ENCODE assay signal across 1 cellular context in the genomic region with DNA sequence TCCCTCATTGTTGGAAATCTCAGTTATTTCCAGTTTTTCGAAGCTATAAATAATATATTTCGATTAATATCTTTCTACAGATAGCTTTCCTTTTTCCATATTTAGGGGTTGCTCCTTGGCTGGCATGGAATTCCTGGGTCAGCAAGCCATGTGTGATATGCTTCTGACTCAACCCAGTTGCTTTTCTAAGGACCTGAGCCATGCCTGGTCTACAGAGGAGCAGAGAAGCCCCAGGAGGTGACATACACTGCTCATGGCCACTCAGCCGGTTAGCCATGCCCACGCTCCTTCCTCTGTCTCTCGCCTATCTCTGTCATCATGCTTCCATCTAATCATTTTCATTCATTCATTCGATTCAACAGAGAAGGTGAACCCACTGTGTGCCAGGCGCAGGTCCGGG.
TF ChIP-seq lines count a peak whose summit lies in the region.

No MANE protein-coding gene starts in this region.

TF ChIP-seq in IMR-90, 13 proteins besides CTCF, POLR2A, EP300 and RAD21:
- TF ChIP-seq RFX5 (IDR thresholded peaks at IDR 0.05; ENCODE audit: low read depth, low read length) (no peak), CEBPB (IDR thresholded peaks at IDR 0.05; ENCODE audit: low read depth, low read length) (no peak), NFE2L2 (IDR thresholded peaks at IDR 0.05; ENCODE audit: low read depth, low read length) (no peak), BHLHE40 (IDR thresholded peaks at IDR 0.05; ENCODE audit: low read depth, low read length) (no peak), FOS (IDR thresholded peaks at IDR 0.05; ENCODE audit: low read depth, low read length) (no peak), MAZ (IDR thresholded peaks at IDR 0.05; ENCODE audit: borderline replicate concordance, low read depth, low read length) (no peak), SMC3 (IDR thresholded peaks at IDR 0.05; ENCODE audit: low read depth, low read length) (no peak), RCOR1 (IDR thresholded peaks at IDR 0.05; ENCODE audit: insufficient replicate concordance, low read length) (no peak), MAFK (IDR thresholded peaks at IDR 0.05; ENCODE audit: low read depth, low read length) (no peak), CHD1 (IDR thresholded peaks at IDR 0.05; ENCODE audit: low read depth, low read length) (no peak), MXI1 (IDR thresholded peaks at IDR 0.05; ENCODE audit: borderline replicate concordance, low read depth, low read length) (no peak)
- TF ChIP-seq, protein P1, sequence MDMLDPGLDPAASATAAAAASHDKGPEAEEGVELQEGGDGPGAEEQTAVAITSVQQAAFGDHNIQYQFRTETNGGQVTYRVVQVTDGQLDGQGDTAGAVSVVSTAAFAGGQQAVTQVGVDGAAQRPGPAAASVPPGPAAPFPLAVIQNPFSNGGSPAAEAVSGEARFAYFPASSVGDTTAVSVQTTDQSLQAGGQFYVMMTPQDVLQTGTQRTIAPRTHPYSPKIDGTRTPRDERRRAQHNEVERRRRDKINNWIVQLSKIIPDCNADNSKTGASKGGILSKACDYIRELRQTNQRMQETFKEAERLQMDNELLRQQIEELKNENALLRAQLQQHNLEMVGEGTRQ (IDR thresholded peaks at IDR 0.05; ENCODE audit: low read depth, low read length), result no peak
- TF ChIP-seq, protein P2, sequence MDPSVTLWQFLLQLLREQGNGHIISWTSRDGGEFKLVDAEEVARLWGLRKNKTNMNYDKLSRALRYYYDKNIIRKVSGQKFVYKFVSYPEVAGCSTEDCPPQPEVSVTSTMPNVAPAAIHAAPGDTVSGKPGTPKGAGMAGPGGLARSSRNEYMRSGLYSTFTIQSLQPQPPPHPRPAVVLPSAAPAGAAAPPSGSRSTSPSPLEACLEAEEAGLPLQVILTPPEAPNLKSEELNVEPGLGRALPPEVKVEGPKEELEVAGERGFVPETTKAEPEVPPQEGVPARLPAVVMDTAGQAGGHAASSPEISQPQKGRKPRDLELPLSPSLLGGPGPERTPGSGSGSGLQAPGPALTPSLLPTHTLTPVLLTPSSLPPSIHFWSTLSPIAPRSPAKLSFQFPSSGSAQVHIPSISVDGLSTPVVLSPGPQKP (IDR thresholded peaks at IDR 0.05; ENCODE audit: borderline replicate concordance, low read depth, low read length), result no peak
